In the genomic region with DNA sequence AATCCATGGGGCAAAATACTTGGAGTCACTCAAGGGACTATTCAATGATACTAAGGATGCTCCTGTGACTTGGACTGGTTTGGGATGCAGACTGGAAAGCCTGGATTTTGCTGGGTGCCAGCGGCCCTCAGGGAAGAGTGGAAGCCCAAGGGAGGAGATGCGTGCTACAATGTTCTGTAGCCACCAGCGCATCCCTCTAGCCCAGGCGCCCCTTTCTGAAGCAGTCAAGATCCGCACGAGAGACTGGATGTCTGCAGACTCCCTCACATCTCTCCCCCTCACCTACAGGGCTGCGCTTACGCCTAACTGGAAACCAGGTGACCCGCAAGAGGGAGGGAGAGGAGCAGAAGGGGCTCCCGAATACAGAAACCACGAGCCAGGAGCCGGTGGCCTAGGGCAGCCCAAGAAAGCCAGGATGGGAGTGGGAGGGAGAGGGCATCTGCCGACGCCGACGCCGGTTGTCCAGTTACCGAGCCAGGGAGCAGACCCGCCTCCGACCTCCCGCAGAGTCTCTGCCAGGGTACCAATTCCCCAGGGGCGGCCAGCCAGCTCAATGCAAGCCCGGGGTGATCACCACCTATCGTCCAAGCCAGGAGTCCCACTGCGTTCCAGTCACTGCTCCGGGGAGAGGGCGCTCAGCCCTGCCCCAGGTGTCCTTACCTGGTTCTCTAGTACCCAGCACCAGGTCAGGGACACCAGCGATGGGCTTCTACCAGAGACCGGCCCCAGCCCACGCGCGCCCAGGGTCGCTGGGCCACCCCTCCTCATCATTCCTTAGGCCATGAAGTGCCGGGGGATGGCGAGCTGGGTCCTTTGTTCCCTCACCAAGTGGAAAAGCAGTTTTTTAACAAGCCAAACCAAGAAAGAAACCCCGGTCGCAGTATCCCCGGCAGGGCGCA, we compare ENCODE assay signal across 7 cellular contexts. TPM values are rescaled to one million over a fixed set of nuclear protein-coding genes. Genes with fewer than 3 reads are reported as not detected.
DNase-seq lines count a peak whose midpoint lies in the region; ATAC-seq and TF ChIP-seq lines count a peak whose summit lies in the region.

No MANE protein-coding gene starts in this region.

- no peak for DNase-seq in HFF-Myc (ENCODE audit: extremely low read depth, low read depth)
- peak; percentile 24 to 59 for DNase-seq in SJSA1 (ENCODE audit: low read depth in 1 of 2, low spot score in 2 of 2)
- no peak for DNase-seq in epithelial cell of proximal tubule (ENCODE audit: low read depth)
- DNase-seq in naive thymus-derived CD4-positive, alpha-beta T cell = peak in 1 of 9 donors; percentile 3
- DNase-seq in OCI-M1 (lab: John Stamatoyannopoulos, UW) = no peak

- H3K9me3 ChIP-seq in SJSA1 (replicated peaks) = no peaks in the 10 kb centered on the region
- no peaks in the 10 kb centered on the region for H3K9me3 ChIP-seq in naive thymus-derived CD4-positive, alpha-beta T cell (ENCODE audit: control insufficient read depth in 2 of 3, low read length in 3 of 3)

- peak overlapping the region; percentile 40 to 95 (median 76) for H3K4me3 Mint-ChIP-seq in naive thymus-derived CD4-positive, alpha-beta T cell

- H3K27me3 ChIP-seq in SJSA1 (replicated peaks) = no peaks in the 10 kb centered on the region
- H3K27me3 ChIP-seq in naive thymus-derived CD4-positive, alpha-beta T cell (ENCODE audit: control insufficient read depth in 2 of 2, insufficient read depth in 2 of 2, low read length in 2 of 2) = peaks cover 0 to 4% of the 10 kb centered on the region in 2 donors

- no peak for ATAC-seq in naive thymus-derived CD4-positive, alpha-beta T cell
- ATAC-seq in HG02938 (IDR thresholded peaks at IDR 0.05; ENCODE audit: unreplicated experiment) = no peak
- no peak for ATAC-seq in GM21367 (IDR thresholded peaks at IDR 0.05; ENCODE audit: unreplicated experiment)

- peaks cover 29% of the 10 kb centered on the region for H3K36me3 ChIP-seq in SJSA1
- no peaks in the 10 kb centered on the region for H3K36me3 ChIP-seq in naive thymus-derived CD4-positive, alpha-beta T cell (ENCODE audit: control insufficient read depth in 2 of 3, insufficient read depth in 3 of 3, low read length in 3 of 3)

- intact Hi-C loops in naive thymus-derived CD4-positive, alpha-beta T cell (cut with micrococcal nuclease) = no loop called here

- TF ChIP-seq CTCF in HFF-Myc (IDR thresholded peaks at IDR 0.05; ENCODE audit: low read depth, low read length, missing control alignments) (no peak), epithelial cell of proximal tubule (conservative IDR thresholded peaks at IDR 0.05; ENCODE audit: low read depth, low read length) (no peak)

- peaks cover 55 to 86% (median 72%) of the 10 kb centered on the region in 5 donors for H3K27me3 Mint-ChIP-seq in naive thymus-derived CD4-positive, alpha-beta T cell

- H3K4me1 Mint-ChIP-seq in naive thymus-derived CD4-positive, alpha-beta T cell = peaks cover 6 to 22% (median 12%) of the 10 kb centered on the region in 7 donors

- peak overlapping the region; percentile 55 for H3K4me3 ChIP-seq in HFF-Myc (replicated peaks; ENCODE audit: low read depth, low read length)
- H3K4me3 ChIP-seq in SJSA1 = peak overlapping the region; percentile 94
- H3K4me3 ChIP-seq in epithelial cell of proximal tubule (ENCODE audit: low read depth, low read length) = peak overlapping the region; percentile 79
- peak overlapping the region; percentile 25 for H3K4me3 ChIP-seq in naive thymus-derived CD4-positive, alpha-beta T cell (ENCODE audit: low read length)

- H3K27ac ChIP-seq in SJSA1 = peak overlapping the region; percentile 68
- no peak overlapping the region for H3K27ac ChIP-seq in naive thymus-derived CD4-positive, alpha-beta T cell (ENCODE audit: low read depth, low read length)

- no peaks in the 10 kb centered on the region for H3K9me3 Mint-ChIP-seq in naive thymus-derived CD4-positive, alpha-beta T cell

- H3K36me3 Mint-ChIP-seq in naive thymus-derived CD4-positive, alpha-beta T cell = no peaks in the 10 kb centered on the region

- CTCF ChIA-PET in naive thymus-derived CD4-positive, alpha-beta T cell (lab: Charles Lee) = no interaction called here

- H3K4me1 ChIP-seq in SJSA1 (replicated peaks) = peaks cover 31% of the 10 kb centered on the region
- H3K4me1 ChIP-seq in naive thymus-derived CD4-positive, alpha-beta T cell (ENCODE audit: control insufficient read depth in 2 of 2, insufficient read depth in 2 of 2, low read length in 2 of 2) = peaks cover 0 to 8% of the 10 kb centered on the region in 2 donors

- POLR2A ChIA-PET in naive thymus-derived CD4-positive, alpha-beta T cell (lab: Charles Lee) = interaction anchor here (0.6 kb wide), 1 partner anchor 1119 kb away, joined by 3 read pairs; no protein-coding TSS in a partner anchor

- H3K27ac Mint-ChIP-seq in naive thymus-derived CD4-positive, alpha-beta T cell = no peak overlapping the region

RNA-seq across cellular contexts. Expression of a gene that starts 1.2 kb away (rescaled TPM):
- 44.9 and 59.5 TPM in 2 replicates for total RNA-seq in SJSA1 (2014; rRNA removed; shearing (Covaris generic))
- 110 and 120 TPM in 2 replicates for total RNA-seq in epithelial cell of proximal tubule
- under 1 TPM in 2 of 5 experiments, not detected in 3; 0.08 to 0.86 TPM for total RNA-seq in naive thymus-derived CD4-positive, alpha-beta T cell
- not detected for polyA plus RNA-seq in naive thymus-derived CD4-positive, alpha-beta T cell

Comparison
In these comparisons a context has a peak if more than half of its experiments do, and no peak if none do; other contexts are left out.
1. DNase-seq: peak in SJSA1 (2 of 2); none in HFF-Myc (single experiment), epithelial cell of proximal tubule (single experiment) and OCI-M1 (single experiment).
2. H3K4me3 ChIP-seq: peak in every context shown above with its lines; median percentile 94 in SJSA1; 79 in epithelial cell of proximal tubule; 55 in HFF-Myc; 25 in naive thymus-derived CD4-positive, alpha-beta T cell.
3. RNA of a gene that starts 1.2 kb away (total RNA-seq): 110 to 120 TPM in epithelial cell of proximal tubule and 44.9 to 59.5 TPM in SJSA1; 0.08 to 0.86 TPM in naive thymus-derived CD4-positive, alpha-beta T cell; every median in the first group is over 10 times any median in the second.